ENCODE assay signal across 22 cellular contexts in genomic region chr1:108758782-108759181, GRCh38. TPM values are rescaled to one million over a fixed set of nuclear protein-coding genes. Genes with fewer than 3 reads are reported as not detected.
DNase-seq lines count a peak whose midpoint lies in the region; ATAC-seq and FAIRE-seq lines count a peak whose summit lies in the region.
"Had no signal": no experiment of that assay in that cellular context is flagged by ENCODE, and none has a peak within 500 bp of the region (broad histone marks: within the 10 kb centered on the region; RNA-seq: fewer than 3 reads in every experiment).

No MANE protein-coding gene starts in this region.

- H3K27ac ChIP-seq in angular gyrus (ENCODE audit: low read depth, low read length) = peak overlapping the region; percentile 30
- H3K27ac ChIP-seq: 22Rv1 had no signal

- no peaks in the 10 kb centered on the region for H3K9me3 Mint-ChIP-seq in T-cell
- H3K9me3 Mint-ChIP-seq: CD4-positive, alpha-beta memory T cell; IgD-negative memory B cell had no signal

- H3K4me1 Mint-ChIP-seq in T-cell = peaks cover 0 to 17% (median 12%) of the 10 kb centered on the region in 3 donors

- no peaks in the 10 kb centered on the region for H3K27me3 Mint-ChIP-seq in T-cell
- H3K27me3 Mint-ChIP-seq: CD4-positive, alpha-beta memory T cell; IgD-negative memory B cell had no signal

- DNase-seq in NCI-H82 (lab: John Stamatoyannopoulos, UW) = peak; percentile 41
- DNase-seq in NCI-H82 treated with DMSO at 0.1 percent for 48 hours (lab: John Stamatoyannopoulos, UW; ENCODE audit: unreplicated experiment) = no peak
- peak; percentile 64 for DNase-seq in globus pallidus (ENCODE audit: low spot score)
- no peak for DNase-seq in NCI-H2196 treated with DMSO at 0.1 percent for 48 hours (lab: John Stamatoyannopoulos, UW; ENCODE audit: unreplicated experiment)
- DNase-seq in T-cell = no peak
- DNase-seq in RCC 7860 (ENCODE audit: low spot score) = no peak
- DNase-seq: BE2C; CD4-positive, alpha-beta memory T cell; DND-41; NCI-H1105; NCI-H187; SHP77 had no signal

- CTCF ChIA-PET in T-cell (lab: Charles Lee) = interaction anchor here in 1 of 2 donors (1.0 kb wide), 1 partner anchor 66 kb away, joined by 3 read pairs; the partner anchor contains the start of gene PRPF38B

- POLR2A ChIA-PET in T-cell (lab: Charles Lee) = no interaction called here

- H3K27ac Mint-ChIP-seq in T-cell = no peak overlapping the region
- H3K27ac Mint-ChIP-seq: IgD-negative memory B cell had no signal

- FAIRE-seq in RCC 7860 (lab: Jason Lieb, UNC) = no peak

- peaks cover 42% of the 10 kb centered on the region for H3K36me3 Mint-ChIP-seq in T-cell

- no peak for ATAC-seq in HG03039 (IDR thresholded peaks at IDR 0.05; ENCODE audit: unreplicated experiment)
- no peak for ATAC-seq in T-cell (replicated peaks in 1 of 4)
- ATAC-seq: Panc1, SK-N-SH treated with all-trans-retinoic acid at 6 μM for 48 hours had no signal

- H3K4me3 Mint-ChIP-seq in T-cell = no peak overlapping the region
- H3K4me3 Mint-ChIP-seq: CD4-positive, alpha-beta memory T cell; IgD-negative memory B cell had no signal

RNA-seq across cellular contexts. Expression of gene STXBP3, which starts 12.3 kb away (rescaled TPM):
- total RNA-seq in T-cell = 10 to 100 TPM; 52.8 to 66.2 (median 59.9) TPM

RNA-seq across cellular contexts. Expression of gene FNDC7, which starts 46.1 kb away (rescaled TPM):
- total RNA-seq in T-cell = under 1 TPM; 0.13 to 0.29 (median 0.25) TPM
- total RNA-seq: H4, HT1080, LHCN-M2, NCI-H460 had no signal

Comparison
In these comparisons a context has a peak if more than half of its experiments do, and no peak if none do; other contexts are left out.
1. DNase-seq: peak in NCI-H82 (single experiment) and globus pallidus (single experiment); none in NCI-H82 treated with DMSO at 0.1 percent for 48 hours (single experiment), NCI-H2196 treated with DMSO at 0.1 percent for 48 hours (single experiment), T-cell (0 of 34) and RCC 7860 (single experiment).